1 cellular context compared by ENCODE assay signal in the genomic region with DNA sequence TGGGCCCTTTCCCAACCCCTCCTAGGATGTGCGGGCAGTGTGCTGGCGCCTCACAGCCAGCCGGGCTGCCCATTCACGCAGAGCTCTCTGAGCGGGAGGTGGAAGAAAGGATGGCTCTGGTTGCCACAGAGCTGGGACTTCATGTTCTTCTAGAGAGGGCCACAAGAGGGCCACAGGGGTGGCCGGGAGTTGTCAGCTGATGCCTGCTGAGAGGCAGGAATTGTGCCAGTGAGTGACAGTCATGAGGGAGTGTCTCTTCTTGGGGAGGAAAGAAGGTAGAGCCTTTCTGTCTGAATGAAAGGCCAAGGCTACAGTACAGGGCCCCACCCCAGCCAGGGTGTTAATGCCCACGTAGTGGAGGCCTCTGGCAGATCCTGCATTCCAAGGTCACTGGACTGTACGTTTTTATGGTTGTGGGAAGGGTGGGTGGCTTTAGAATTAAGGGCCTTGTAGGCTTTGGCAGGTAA.
TF ChIP-seq lines count a peak whose summit lies in the region.

No MANE protein-coding gene starts in this region.

TF ChIP-seq in K562, 482 proteins besides CTCF, POLR2A, EP300 and RAD21 (continued from another document and continues in another):
- no peak for TF ChIP-seq ZMIZ1 (IDR thresholded peaks at IDR 0.05; ENCODE audit: low read depth in 2 of 2, low read length in 2 of 2)
- no peak for TF ChIP-seq TAF1 (IDR thresholded peaks at IDR 0.05; ENCODE audit: control insufficient read depth, extremely low read depth, insufficient read depth, low read length, severe bottlenecking)
- no peak for TF ChIP-seq MCM3 (IDR thresholded peaks at IDR 0.05)
- TF ChIP-seq JUND (IDR thresholded peaks at IDR 0.05; ENCODE audit: borderline replicate concordance, low read depth, low read length) = peak; percentile 48; the same call in 1 of the 2 replicates
- TF ChIP-seq JUND (tag; IDR thresholded peaks at IDR 0.05; ENCODE audit: borderline replicate concordance, low read depth, low read length) = peak; percentile 25; the same call in 1 of the 3 replicates
- no peak for TF ChIP-seq ZNF121 (CRISPR knock-in tag; conservative IDR thresholded peaks at IDR 0.05)
- TF ChIP-seq TOE1 (IDR thresholded peaks at IDR 0.05; ENCODE audit: borderline replicate concordance) = peak; percentile 56; the same call in 1 of the 2 replicates
- TF ChIP-seq TOE1 (CRISPR knock-in tag; IDR thresholded peaks at IDR 0.05; ENCODE audit: borderline replicate concordance, low read depth) = no peak
- peak; percentile 43; the same call in 1 of the 2 replicates for TF ChIP-seq VEZF1 (CRISPR knock-in tag; IDR thresholded peaks at IDR 0.05)
- TF ChIP-seq HMGN3 (IDR thresholded peaks at IDR 0.05; ENCODE audit: borderline replicate concordance, extremely low read depth, insufficient read length, low read depth, low read length) = no peak
- no peak for TF ChIP-seq GTF2B (IDR thresholded peaks at IDR 0.05; ENCODE audit: extremely low read depth, insufficient read length)
- no peak for TF ChIP-seq ZSCAN29 (IDR thresholded peaks at IDR 0.05)
- TF ChIP-seq NRF1 (conservative IDR thresholded peaks at IDR 0.05 in 1 of 2, IDR thresholded peaks at IDR 0.05 in 1 of 2) = no peak; a peak in 1 of 4 replicates
- TF ChIP-seq TRIM24 (IDR thresholded peaks at IDR 0.05) = no peak
- TF ChIP-seq ZFP91 (CRISPR knock-in tag; IDR thresholded peaks at IDR 0.05) = no peak
- TF ChIP-seq, protein P1, sequence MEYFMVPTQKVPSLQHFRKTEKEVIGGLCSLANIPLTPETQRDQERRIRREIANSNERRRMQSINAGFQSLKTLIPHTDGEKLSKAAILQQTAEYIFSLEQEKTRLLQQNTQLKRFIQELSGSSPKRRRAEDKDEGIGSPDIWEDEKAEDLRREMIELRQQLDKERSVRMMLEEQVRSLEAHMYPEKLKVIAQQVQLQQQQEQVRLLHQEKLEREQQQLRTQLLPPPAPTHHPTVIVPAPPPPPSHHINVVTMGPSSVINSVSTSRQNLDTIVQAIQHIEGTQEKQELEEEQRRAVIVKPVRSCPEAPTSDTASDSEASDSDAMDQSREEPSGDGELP (CRISPR knock-in tag; IDR thresholded peaks at IDR 0.05; ENCODE audit: borderline replicate concordance) = peak; percentile 99
- TF ChIP-seq, protein P2, sequence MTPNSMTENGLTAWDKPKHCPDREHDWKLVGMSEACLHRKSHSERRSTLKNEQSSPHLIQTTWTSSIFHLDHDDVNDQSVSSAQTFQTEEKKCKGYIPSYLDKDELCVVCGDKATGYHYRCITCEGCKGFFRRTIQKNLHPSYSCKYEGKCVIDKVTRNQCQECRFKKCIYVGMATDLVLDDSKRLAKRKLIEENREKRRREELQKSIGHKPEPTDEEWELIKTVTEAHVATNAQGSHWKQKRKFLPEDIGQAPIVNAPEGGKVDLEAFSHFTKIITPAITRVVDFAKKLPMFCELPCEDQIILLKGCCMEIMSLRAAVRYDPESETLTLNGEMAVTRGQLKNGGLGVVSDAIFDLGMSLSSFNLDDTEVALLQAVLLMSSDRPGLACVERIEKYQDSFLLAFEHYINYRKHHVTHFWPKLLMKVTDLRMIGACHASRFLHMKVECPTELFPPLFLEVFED (CRISPR knock-in tag; conservative IDR thresholded peaks at IDR 0.05) = no peak
- no peak for TF ChIP-seq AFF4 (CRISPR knock-in tag; IDR thresholded peaks at IDR 0.05)
- TF ChIP-seq GTF2F1 (IDR thresholded peaks at IDR 0.05; ENCODE audit: low read depth, low read length) = no peak
- TF ChIP-seq RFX5 (IDR thresholded peaks at IDR 0.05; ENCODE audit: low read depth, low read length) = no peak
- peak; percentile 19; the same call in 1 of the 2 replicates for TF ChIP-seq CXXC5 (CRISPR knock-in tag; IDR thresholded peaks at IDR 0.05)
- TF ChIP-seq MCM7 (IDR thresholded peaks at IDR 0.05) = no peak
- TF ChIP-seq MAFG (tag; conservative IDR thresholded peaks at IDR 0.05) = no peak
- no peak for TF ChIP-seq RNF2 (IDR thresholded peaks at IDR 0.05)
- no peak for TF ChIP-seq NELFE (IDR thresholded peaks at IDR 0.05; ENCODE audit: insufficient read depth, insufficient read length)
- no peak for TF ChIP-seq TCFL5 (CRISPR knock-in tag; conservative IDR thresholded peaks at IDR 0.05)
- TF ChIP-seq NBN (IDR thresholded peaks at IDR 0.05; ENCODE audit: low read depth) = no peak
- TF ChIP-seq LEF1 (IDR thresholded peaks at IDR 0.05) = no peak
- TF ChIP-seq EP400 (IDR thresholded peaks at IDR 0.05) = peak; percentile 30; the same call in 1 of the 2 replicates
- TF ChIP-seq, protein P3, sequence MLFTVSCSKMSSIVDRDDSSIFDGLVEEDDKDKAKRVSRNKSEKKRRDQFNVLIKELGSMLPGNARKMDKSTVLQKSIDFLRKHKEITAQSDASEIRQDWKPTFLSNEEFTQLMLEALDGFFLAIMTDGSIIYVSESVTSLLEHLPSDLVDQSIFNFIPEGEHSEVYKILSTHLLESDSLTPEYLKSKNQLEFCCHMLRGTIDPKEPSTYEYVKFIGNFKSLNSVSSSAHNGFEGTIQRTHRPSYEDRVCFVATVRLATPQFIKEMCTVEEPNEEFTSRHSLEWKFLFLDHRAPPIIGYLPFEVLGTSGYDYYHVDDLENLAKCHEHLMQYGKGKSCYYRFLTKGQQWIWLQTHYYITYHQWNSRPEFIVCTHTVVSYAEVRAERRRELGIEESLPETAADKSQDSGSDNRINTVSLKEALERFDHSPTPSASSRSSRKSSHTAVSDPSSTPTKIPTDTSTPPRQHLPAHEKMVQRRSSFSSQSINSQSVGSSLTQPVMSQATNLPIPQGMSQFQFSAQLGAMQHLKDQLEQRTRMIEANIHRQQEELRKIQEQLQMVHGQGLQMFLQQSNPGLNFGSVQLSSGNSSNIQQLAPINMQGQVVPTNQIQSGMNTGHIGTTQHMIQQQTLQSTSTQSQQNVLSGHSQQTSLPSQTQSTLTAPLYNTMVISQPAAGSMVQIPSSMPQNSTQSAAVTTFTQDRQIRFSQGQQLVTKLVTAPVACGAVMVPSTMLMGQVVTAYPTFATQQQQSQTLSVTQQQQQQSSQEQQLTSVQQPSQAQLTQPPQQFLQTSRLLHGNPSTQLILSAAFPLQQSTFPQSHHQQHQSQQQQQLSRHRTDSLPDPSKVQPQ (CRISPR knock-in tag; IDR thresholded peaks at IDR 0.05; ENCODE audit: borderline replicate concordance) = no peak
- TF ChIP-seq SAP30 (IDR thresholded peaks at IDR 0.05; ENCODE audit: borderline replicate concordance, insufficient read depth, low read depth, low read length, poor library complexity, severe bottlenecking) = no peak
- TF ChIP-seq ZNF384 (IDR thresholded peaks at IDR 0.05; ENCODE audit: low read depth, low read length) = no peak
- TF ChIP-seq, protein P4, sequence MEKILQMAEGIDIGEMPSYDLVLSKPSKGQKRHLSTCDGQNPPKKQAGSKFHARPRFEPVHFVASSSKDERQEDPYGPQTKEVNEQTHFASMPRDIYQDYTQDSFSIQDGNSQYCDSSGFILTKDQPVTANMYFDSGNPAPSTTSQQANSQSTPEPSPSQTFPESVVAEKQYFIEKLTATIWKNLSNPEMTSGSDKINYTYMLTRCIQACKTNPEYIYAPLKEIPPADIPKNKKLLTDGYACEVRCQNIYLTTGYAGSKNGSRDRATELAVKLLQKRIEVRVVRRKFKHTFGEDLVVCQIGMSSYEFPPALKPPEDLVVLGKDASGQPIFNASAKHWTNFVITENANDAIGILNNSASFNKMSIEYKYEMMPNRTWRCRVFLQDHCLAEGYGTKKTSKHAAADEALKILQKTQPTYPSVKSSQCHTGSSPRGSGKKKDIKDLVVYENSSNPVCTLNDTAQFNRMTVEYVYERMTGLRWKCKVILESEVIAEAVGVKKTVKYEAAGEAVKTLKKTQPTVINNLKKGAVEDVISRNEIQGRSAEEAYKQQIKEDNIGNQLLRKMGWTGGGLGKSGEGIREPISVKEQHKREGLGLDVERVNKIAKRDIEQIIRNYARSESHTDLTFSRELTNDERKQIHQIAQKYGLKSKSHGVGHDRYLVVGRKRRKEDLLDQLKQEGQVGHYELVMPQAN (IDR thresholded peaks at IDR 0.05; ENCODE audit: borderline replicate concordance) = no peak
- no peak for TF ChIP-seq ZNF511 (CRISPR knock-in tag; IDR thresholded peaks at IDR 0.05)
- TF ChIP-seq, protein P5, sequence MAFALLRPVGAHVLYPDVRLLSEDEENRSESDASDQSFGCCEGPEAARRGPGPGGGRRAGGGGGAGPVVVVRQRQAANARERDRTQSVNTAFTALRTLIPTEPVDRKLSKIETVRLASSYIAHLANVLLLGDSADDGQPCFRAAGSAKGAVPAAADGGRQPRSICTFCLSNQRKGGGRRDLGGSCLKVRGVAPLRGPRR (CRISPR knock-in tag; IDR thresholded peaks at IDR 0.05) = no peak
- TF ChIP-seq RBM15 (IDR thresholded peaks at IDR 0.05; ENCODE audit: insufficient read depth, low read length) = no peak
- no peak for TF ChIP-seq SRSF1 (IDR thresholded peaks at IDR 0.05; ENCODE audit: low read depth, low read length)
- TF ChIP-seq GABPB2 (CRISPR knock-in tag; conservative IDR thresholded peaks at IDR 0.05) = no peak
- TF ChIP-seq PHF21A (IDR thresholded peaks at IDR 0.05; ENCODE audit: borderline replicate concordance, low read depth) = no peak
- no peak for TF ChIP-seq POLR2AphosphoS2 (IDR thresholded peaks at IDR 0.05; ENCODE audit: low read length)
